ENCODE assay signal across 1 cellular context in genomic region chrX:47231167-47231566, GRCh38.
TF ChIP-seq lines count a peak whose summit lies in the region.

No MANE protein-coding gene starts in this region.

TF ChIP-seq in WTC11, 78 proteins besides CTCF, POLR2A, EP300 and RAD21 (continued from another document):
- TF ChIP-seq ATF6 (CRISPR knock-in tag; IDR thresholded peaks at IDR 0.05) (no peak), E2F4 (CRISPR knock-in tag; IDR thresholded peaks at IDR 0.05; ENCODE audit: borderline replicate concordance, low read depth) (no peak)
- TF ChIP-seq, protein P1, sequence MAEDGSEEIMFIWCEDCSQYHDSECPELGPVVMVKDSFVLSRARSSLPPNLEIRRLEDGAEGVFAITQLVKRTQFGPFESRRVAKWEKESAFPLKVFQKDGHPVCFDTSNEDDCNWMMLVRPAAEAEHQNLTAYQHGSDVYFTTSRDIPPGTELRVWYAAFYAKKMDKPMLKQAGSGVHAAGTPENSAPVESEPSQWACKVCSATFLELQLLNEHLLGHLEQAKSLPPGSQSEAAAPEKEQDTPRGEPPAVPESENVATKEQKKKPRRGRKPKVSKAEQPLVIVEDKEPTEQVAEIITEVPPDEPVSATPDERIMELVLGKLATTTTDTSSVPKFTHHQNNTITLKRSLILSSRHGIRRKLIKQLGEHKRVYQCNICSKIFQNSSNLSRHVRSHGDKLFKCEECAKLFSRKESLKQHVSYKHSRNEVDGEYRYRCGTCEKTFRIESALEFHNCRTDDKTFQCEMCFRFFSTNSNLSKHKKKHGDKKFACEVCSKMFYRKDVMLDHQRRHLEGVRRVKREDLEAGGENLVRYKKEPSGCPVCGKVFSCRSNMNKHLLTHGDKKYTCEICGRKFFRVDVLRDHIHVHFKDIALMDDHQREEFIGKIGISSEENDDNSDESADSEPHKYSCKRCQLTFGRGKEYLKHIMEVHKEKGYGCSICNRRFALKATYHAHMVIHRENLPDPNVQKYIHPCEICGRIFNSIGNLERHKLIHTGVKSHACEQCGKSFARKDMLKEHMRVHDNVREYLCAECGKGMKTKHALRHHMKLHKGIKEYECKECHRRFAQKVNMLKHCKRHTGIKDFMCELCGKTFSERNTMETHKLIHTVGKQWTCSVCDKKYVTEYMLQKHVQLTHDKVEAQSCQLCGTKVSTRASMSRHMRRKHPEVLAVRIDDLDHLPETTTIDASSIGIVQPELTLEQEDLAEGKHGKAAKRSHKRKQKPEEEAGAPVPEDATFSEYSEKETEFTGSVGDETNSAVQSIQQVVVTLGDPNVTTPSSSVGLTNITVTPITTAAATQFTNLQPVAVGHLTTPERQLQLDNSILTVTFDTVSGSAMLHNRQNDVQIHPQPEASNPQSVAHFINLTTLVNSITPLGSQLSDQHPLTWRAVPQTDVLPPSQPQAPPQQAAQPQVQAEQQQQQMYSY (CRISPR knock-in tag; IDR thresholded peaks at IDR 0.05), result no peak
